In the genomic region with DNA sequence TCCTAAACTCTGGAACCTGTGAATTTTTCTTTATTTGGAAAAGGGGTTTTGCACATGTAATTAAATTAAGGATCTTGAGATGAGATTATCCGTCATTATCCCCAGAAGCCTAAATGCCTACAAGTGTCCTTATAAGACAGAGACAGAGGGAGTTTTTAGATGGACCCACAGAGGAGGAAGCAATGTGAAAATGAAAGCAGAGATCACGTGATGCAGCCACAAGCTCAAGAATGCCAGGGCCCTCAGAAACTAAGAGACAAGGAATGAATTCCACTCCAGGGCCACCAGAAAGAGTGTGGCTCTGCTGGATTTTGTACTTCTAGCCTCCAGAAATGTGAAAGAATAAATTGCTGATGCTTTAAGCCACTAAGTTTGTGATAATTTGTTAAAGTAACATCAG, we compare ENCODE assay signal across 8 cellular contexts.
A peak's percentile ranks its signal among the peaks of the same experiment; 100 is the strongest.
DNase-seq lines count a peak whose midpoint lies in the region; ATAC-seq and TF ChIP-seq lines count a peak whose summit lies in the region.

No MANE protein-coding gene starts in this region.

- H3F3A ChIP-seq in SU-DHL-6 (ENCODE audit: insufficient read depth) = no peaks in the 10 kb centered on the region

- H3K27me3 ChIP-seq in SU-DHL-6 (ENCODE audit: low read length) = no peaks in the 10 kb centered on the region
- no peaks in the 10 kb centered on the region for H3K27me3 ChIP-seq in testis

- H3K4me1 ChIP-seq in testis = peaks cover 3% of the 10 kb centered on the region

- no peak overlapping the region for H3K4me3 ChIP-seq in SU-DHL-6 (ENCODE audit: insufficient read depth, low read length, poor library complexity, severe bottlenecking)
- H3K4me3 ChIP-seq in testis = no peak overlapping the region

- H3K36me3 ChIP-seq in SU-DHL-6 (ENCODE audit: low read length) (no peaks in the 10 kb centered on the region), testis (ENCODE audit: low read depth, missing control alignments) (no peaks in the 10 kb centered on the region)

- intact Hi-C loops in left ventricle myocardium superior (cut with micrococcal nuclease) = no loop called here
- intact Hi-C loops in testis (cut with DNase I; ENCODE audit: low total_unique reads) = no loop called here

- H4K20me1 ChIP-seq in SU-DHL-6 (ENCODE audit: low read depth, low read length) = no peaks in the 10 kb centered on the region

- no peak for DNase-seq in left ventricle myocardium superior
- peak; percentile 36 for DNase-seq in testis
- no peak for DNase-seq in SW480 (ENCODE audit: low spot score)
- no peak for DNase-seq in RKO (ENCODE audit: low spot score)

- no peaks in the 10 kb centered on the region for H3K9me3 ChIP-seq in SU-DHL-6 (ENCODE audit: insufficient read depth, low read length)
- no peaks in the 10 kb centered on the region for H3K9me3 ChIP-seq in testis

- no peak overlapping the region for H3K9ac ChIP-seq in SU-DHL-6 (ENCODE audit: low read length)

- no peak overlapping the region for H3K4me2 ChIP-seq in SU-DHL-6 (ENCODE audit: low read depth, low read length, poor library complexity, severe bottlenecking)

- WGBS in testis, 2 donors = 37 to 54% methylated on average over 2 of the region's 2 CpGs

- TF ChIP-seq CTCF in SU-DHL-6 (IDR thresholded peaks at IDR 0.05; ENCODE audit: insufficient read depth, low read length, poor library complexity, severe bottlenecking) = no peak
- TF ChIP-seq CTCF in testis (IDR thresholded peaks at IDR 0.05) = no peak

- no peaks in the 10 kb centered on the region for H3K9me2 ChIP-seq in SU-DHL-6 (replicated peaks; ENCODE audit: insufficient read depth, low read length)

- TF ChIP-seq POLR2A in GM18505 (IDR thresholded peaks at IDR 0.05; ENCODE audit: borderline replicate concordance, extremely low read depth, insufficient read depth, insufficient read length) (no peak), testis (IDR thresholded peaks at IDR 0.05) (no peak)

- ATAC-seq in GM18505 (IDR thresholded peaks at IDR 0.05; ENCODE audit: unreplicated experiment) (peak; percentile 83), HG02884 (IDR thresholded peaks at IDR 0.05; ENCODE audit: unreplicated experiment) (peak; percentile 91), left ventricle myocardium superior (peak; percentile 75), HG02610 (IDR thresholded peaks at IDR 0.05; ENCODE audit: unreplicated experiment) (no peak)

- peak overlapping the region; percentile 21 for H2AFZ ChIP-seq in SU-DHL-6 (ENCODE audit: low read depth, low read length, severe bottlenecking)

- H3K79me2 ChIP-seq in SU-DHL-6 (ENCODE audit: insufficient read depth, low read length) = no peaks in the 10 kb centered on the region

- H3K27ac ChIP-seq in SU-DHL-6 (ENCODE audit: low read depth, low read length) = no peak overlapping the region
- H3K27ac ChIP-seq in testis = peak overlapping the region; percentile 10 to 53
